11 cellular contexts compared by ENCODE assay signal in the genomic region with DNA sequence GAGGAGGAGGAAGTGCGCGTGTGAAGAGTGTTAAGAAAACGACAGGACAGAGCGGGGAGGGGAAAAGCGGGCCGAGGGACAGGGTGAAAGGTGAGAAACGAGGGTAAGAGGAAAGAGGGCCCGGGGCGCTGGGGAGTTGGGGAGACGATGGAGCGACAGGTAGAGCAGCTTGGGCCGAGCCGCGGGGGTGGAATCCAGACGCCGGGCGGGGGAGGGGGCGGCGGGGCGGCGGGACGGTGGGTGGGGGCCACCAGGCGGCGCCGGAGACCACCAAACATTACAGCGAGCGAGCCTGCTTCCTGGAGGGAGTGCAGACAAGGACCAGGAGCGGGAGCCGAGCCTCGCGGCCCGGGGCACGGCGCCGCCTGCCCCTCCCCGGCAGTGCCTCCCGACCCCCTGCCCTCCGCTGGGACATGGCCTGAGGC. TPM values are rescaled to one million over a fixed set of nuclear protein-coding genes. Genes with fewer than 3 reads are reported as not detected.
A peak's percentile ranks its signal among the peaks of the same experiment; 100 is the strongest.
DNase-seq lines count a peak whose midpoint lies in the region; ATAC-seq and TF ChIP-seq lines count a peak whose summit lies in the region.
"Not testable (repeated sequence)": the region's sequence is repeated elsewhere in the genome, so short reads cannot be mapped to it uniquely, and the experiment has no call there.
"Had no signal": no experiment of that assay in that cellular context is flagged by ENCODE, and none has a peak within 500 bp of the region (broad histone marks: within the 10 kb centered on the region; RNA-seq: fewer than 3 reads in every experiment).

No MANE protein-coding gene starts in this region.

- DNase-seq in HFF-Myc (ENCODE audit: extremely low read depth, low read depth), result not testable (repeated sequence)
- peak; percentile 1 for DNase-seq in HK-2 (ENCODE audit: unreplicated experiment)
- peak; percentile 38 for DNase-seq in left ventricle myocardium superior
- peak; percentile 18 to 50 (median 49) for DNase-seq in ovary
- DNase-seq in uterus, result peak in 1 of 2 donors; percentile 24

- not testable (repeated sequence) for TF ChIP-seq CTCF in HFF-Myc (IDR thresholded peaks at IDR 0.05; ENCODE audit: low read depth, low read length, missing control alignments); ovary (IDR thresholded peaks at IDR 0.05)
- TF ChIP-seq CTCF in brain (conservative IDR thresholded peaks at IDR 0.05) (peak; percentile 56 to 66), uterus (IDR thresholded peaks at IDR 0.05) (peak in 2 of 4 experiments; percentile 11 to 12)

- peak; percentile 32 for ATAC-seq in GM18505 (IDR thresholded peaks at IDR 0.05; ENCODE audit: unreplicated experiment)
- ATAC-seq in activated CD4-positive, CD25-positive, alpha-beta regulatory T cell treated with anti-CD3 and anti-CD28 coated beads, Interleukin-2, amount 50 U/mL, for 24 hours, result peak; percentile 1
- peak; percentile 62 for ATAC-seq in left ventricle myocardium superior

- TF ChIP-seq POLR2A in GM18505 (IDR thresholded peaks at IDR 0.05; ENCODE audit: borderline replicate concordance, extremely low read depth, insufficient read depth, insufficient read length); ovary (IDR thresholded peaks at IDR 0.05); uterus (IDR thresholded peaks at IDR 0.05): not testable (repeated sequence)

- H3K9me3 ChIP-seq in ovary, uterus: not testable (repeated sequence)

- H3K4me1 ChIP-seq in ovary (ENCODE audit: insufficient read depth); uterus: not testable (repeated sequence)

- H3K4me3 Mint-ChIP-seq in brain, result peak overlapping the region; percentile 94 to 97 (median 96)

- H3K4me1 Mint-ChIP-seq in brain, result peaks cover 27% of the 10 kb centered on the region

- H3K36me3 ChIP-seq in ovary, uterus: not testable (repeated sequence)

- H3K27ac ChIP-seq in ovary, result peak overlapping the region; percentile 15 to 72
- peak overlapping the region; percentile 83 to 95 for H3K27ac ChIP-seq in uterus

- not testable (repeated sequence) for H3K27me3 ChIP-seq in ovary, uterus

- not testable (repeated sequence) for TF ChIP-seq EP300 in ovary (IDR thresholded peaks at IDR 0.05)

- H3K36me3 Mint-ChIP-seq in brain, result not testable (repeated sequence)

- H3K27ac Mint-ChIP-seq in brain, result peak overlapping the region in 3 of 5 experiments; percentile 72 to 96 (median 91)

- 0% methylated on average over 12 to 14 of the region's 38 CpGs; no CpG with 5 or more reads in 1 of the 3 donors for WGBS in ovary, 3 donors

- H3K27me3 Mint-ChIP-seq in brain, result not testable (repeated sequence)

- intact Hi-C loops in left ventricle myocardium superior (cut with micrococcal nuclease); ovary (cut with DNase I); uterus (cut with DNase I; ENCODE audit: low total_unique reads): not testable (repeated sequence)

- H3K9me3 Mint-ChIP-seq in brain, result not testable (repeated sequence)

- peak overlapping the region; percentile 53 for H3K4me3 ChIP-seq in HFF-Myc (replicated peaks; ENCODE audit: low read depth, low read length)
- peak overlapping the region; percentile 62 for H3K4me3 ChIP-seq in ovary
- peak overlapping the region in 1 of 2 donors; percentile 61 for H3K4me3 ChIP-seq in uterus

RNA-seq across cellular contexts. Expression of a gene that starts 0.9 kb away (rescaled TPM):
- polyA plus RNA-seq in brain (ENCODE audit: insufficient read depth, low read depth, low replicate concordance) (not detected), ovary (under 1 TPM; 0.30 to 0.53 TPM)
- total RNA-seq in left ventricle myocardium superior (0.10 TPM), ovary (under 1 TPM in 4 of 7 donors, not detected in 3; 0.12 to 0.31 (median 0.26) TPM), uterus (under 1 TPM in 1 of 4 donors, not detected in 3; 0.48 TPM)
- total RNA-seq: cardiac septum; lung microvascular endothelial cell; T-helper 1 cell treated with Interleukin-12 subunit alpha and Interleukin-12 subunit beta and Interleukin-4 antibody, amounts not matched to agents 30 ng/mL and 1 ng/mL, for 36 hours had no signal

Comparison
In these comparisons a context has a peak if more than half of its experiments do, and no peak if none do; other contexts are left out.
1. ATAC-seq: peak in every context shown above with its lines; median percentile 62 in left ventricle myocardium superior; 32 in GM18505; 1 in activated CD4-positive, CD25-positive, alpha-beta regulatory T cell treated with anti-CD3 and anti-CD28 coated beads, Interleukin-2, amount 50 U/mL, for 24 hours.